In genomic region chr16:598823-599739, GRCh38 we compare ENCODE assay signal across 14 cellular contexts.
"Had no signal": no experiment of that assay in that cellular context is flagged by ENCODE, and none has a peak within 500 bp of the region (broad histone marks: within the 10 kb centered on the region; RNA-seq: fewer than 3 reads in every experiment).

No MANE protein-coding gene starts in this region.

- ATAC-seq: gastroesophageal sphincter, lower lobe of right lung had no signal

- H3K4me3 ChIP-seq: gastroesophageal sphincter, lower lobe of right lung, neural progenitor cell, thyroid gland, vagina had no signal

- H3K9me3 ChIP-seq: gastroesophageal sphincter, lower lobe of right lung, thyroid gland, vagina had no signal

- H3K4me3 Mint-ChIP-seq: activated CD4-positive, alpha-beta T cell treated with anti-CD3 and anti-CD28 coated beads, Interleukin-2, amount 10 ng/mL, durations not matched to agents 7 days and 5 days; activated naive CD4-positive, alpha-beta T cell treated with anti-CD3 and anti-CD28 coated beads, Interleukin-2, amount 10 ng/mL, durations not matched to agents 7 days and 5 days; mesothelial cell of epicardium; neural progenitor cell had no signal

- H3K27ac Mint-ChIP-seq: activated CD4-positive, alpha-beta T cell treated with anti-CD3 and anti-CD28 coated beads, Interleukin-2, amount 10 ng/mL, durations not matched to agents 7 days and 5 days; activated naive CD4-positive, alpha-beta T cell treated with anti-CD3 and anti-CD28 coated beads, Interleukin-2, amount 10 ng/mL, durations not matched to agents 7 days and 5 days; mesothelial cell of epicardium; neural progenitor cell had no signal

- H3K36me3 ChIP-seq: neural progenitor cell, thyroid gland had no signal

- H3K9me3 Mint-ChIP-seq: activated CD4-positive, alpha-beta T cell treated with anti-CD3 and anti-CD28 coated beads, Interleukin-2, amount 10 ng/mL, durations not matched to agents 7 days and 5 days; activated naive CD4-positive, alpha-beta T cell treated with anti-CD3 and anti-CD28 coated beads, Interleukin-2, amount 10 ng/mL, durations not matched to agents 7 days and 5 days; mesothelial cell of epicardium had no signal

- H3K4me1 ChIP-seq: neural progenitor cell, parathyroid adenoma had no signal

- H3K27me3 ChIP-seq: gastroesophageal sphincter, neural progenitor cell, thyroid gland, vagina had no signal

- H3K27ac ChIP-seq: epithelial cell of prostate, gastroesophageal sphincter, lower lobe of right lung, neural progenitor cell, parathyroid adenoma, thyroid gland, vagina had no signal

- H3K27me3 Mint-ChIP-seq: activated CD4-positive, alpha-beta T cell treated with anti-CD3 and anti-CD28 coated beads, Interleukin-2, amount 10 ng/mL, durations not matched to agents 7 days and 5 days; activated naive CD4-positive, alpha-beta T cell treated with anti-CD3 and anti-CD28 coated beads, Interleukin-2, amount 10 ng/mL, durations not matched to agents 7 days and 5 days had no signal

- DNase-seq: activated CD4-positive, alpha-beta T cell treated with anti-CD3 and anti-CD28 coated beads, Interleukin-2, amount 10 ng/mL, durations not matched to agents 7 days and 5 days; activated CD4-positive, CD25-positive, alpha-beta regulatory T cell; activated CD8-positive, alpha-beta memory T cell treated with anti-CD3 and anti-CD28 coated beads for 24 hours; activated naive CD4-positive, alpha-beta T cell treated with anti-CD3 and anti-CD28 coated beads, Interleukin-2, amount 10 ng/mL, durations not matched to agents 7 days and 5 days; cortex of kidney; effector memory CD4-positive, alpha-beta T cell; lower lobe of right lung; thyroid gland had no signal
